15 cellular contexts compared by ENCODE assay signal in genomic region chr9:35666045-35666444, GRCh38. TPM values are rescaled to one million over a fixed set of nuclear protein-coding genes. Genes with fewer than 3 reads are reported as not detected.
DNase-seq lines count a peak whose midpoint lies in the region; ATAC-seq and TF ChIP-seq lines count a peak whose summit lies in the region.
"Had no signal": no experiment of that assay in that cellular context is flagged by ENCODE, and none has a peak within 500 bp of the region (broad histone marks: within the 10 kb centered on the region; RNA-seq: fewer than 3 reads in every experiment).

No MANE protein-coding gene starts in this region.

- H3K4me3 ChIP-seq in OCI-LY7 (ENCODE audit: low read depth, low read length, poor library complexity, severe bottlenecking) (peak overlapping the region; percentile 1), choroid plexus epithelial cell (ENCODE audit: low read depth, low read length) (no peak overlapping the region)

- no peak overlapping the region for H2AFZ ChIP-seq in OCI-LY7 (ENCODE audit: low read length)

- no TSS peak for BruUV-seq in OCI-LY7 (replicated peaks; lab: Mats Ljungman, UMichigan)

- TF ChIP-seq CTCF in OCI-LY7 (conservative IDR thresholded peaks at IDR 0.05; ENCODE audit: low read length) (no peak), choroid plexus epithelial cell (conservative IDR thresholded peaks at IDR 0.05; ENCODE audit: low read depth, low read length) (no peak), progenitor cell of endocrine pancreas (IDR thresholded peaks at IDR 0.05; ENCODE audit: unreplicated experiment) (no peak)

- no peaks in the 10 kb centered on the region for H3K27me3 Mint-ChIP-seq in activated CD4-positive, alpha-beta T cell treated with anti-CD3 and anti-CD28 coated beads for 36 hours
- H3K27me3 Mint-ChIP-seq in progenitor cell of endocrine pancreas = no peaks in the 10 kb centered on the region
- no peaks in the 10 kb centered on the region for H3K27me3 Mint-ChIP-seq in stimulated activated memory B cell treated with anti-CD40 and anti-IgM and Interleukin-4, amounts not matched to agents 10 μg/mL and 1 μg/mL and 100 μg/mL, for 72 hours

- H3K4me1 ChIP-seq in OCI-LY7 (ENCODE audit: insufficient read depth, low read length, poor library complexity, severe bottlenecking) = peaks cover 50% of the 10 kb centered on the region

- H4K20me1 ChIP-seq in OCI-LY7 (ENCODE audit: insufficient read depth, low read length) = no peaks in the 10 kb centered on the region

- CTCF ChIA-PET in activated CD4-positive, alpha-beta T cell treated with anti-CD3 and anti-CD28 coated beads for 36 hours (lab: Charles Lee) = interaction anchor here (0.7 to 2.6 kb wide), 13 partner anchors 8 to 173 kb away, joined by 3 to 20 read pairs (median 4); partner anchors contain the start of genes CCDC107 and RMRP
- CTCF ChIA-PET in OCI-LY7 (lab: Charles Lee; ENCODE audit: unreplicated experiment) = interaction anchor here (2.0 kb wide), 1 partner anchor 62 kb away, joined by 13 read pairs; no protein-coding TSS in a partner anchor

- no peak for ATAC-seq in activated CD4-positive, alpha-beta T cell treated with anti-CD3 and anti-CD28 coated beads for 36 hours
- no peak for ATAC-seq in GM21528 (IDR thresholded peaks at IDR 0.05; ENCODE audit: low FRiP score, unreplicated experiment)
- no peak for ATAC-seq in stimulated activated memory B cell treated with anti-CD40 and anti-IgM and Interleukin-4, amounts not matched to agents 10 μg/mL and 1 μg/mL and 100 μg/mL, for 72 hours
- ATAC-seq: pancreas had no signal

- peak overlapping the region; percentile 99 for H3K4me2 ChIP-seq in OCI-LY7 (ENCODE audit: low read length)

- H3K79me2 ChIP-seq in OCI-LY7 (ENCODE audit: insufficient read depth, low read depth, low read length) = peaks cover 14% of the 10 kb centered on the region; the same call in 1 of the 2 replicates

- POLR2A ChIA-PET in activated CD4-positive, alpha-beta T cell treated with anti-CD3 and anti-CD28 coated beads for 36 hours (lab: Charles Lee) = no interaction called here
- POLR2A ChIA-PET in OCI-LY7 (lab: Charles Lee) = interaction anchor here (0.7 to 3.4 kb wide), 10 partner anchors 8 to 1744 kb away, joined by 3 to 27 read pairs (median 9); partner anchors contain the start of genes CA9 and SIT1

- no peaks in the 10 kb centered on the region for H3K9me3 ChIP-seq in OCI-LY7 (ENCODE audit: low read length)
- H3K9me3 ChIP-seq: pancreas had no signal

- no peak overlapping the region for H3K27ac Mint-ChIP-seq in activated CD4-positive, alpha-beta T cell treated with anti-CD3 and anti-CD28 coated beads for 36 hours
- no peak overlapping the region for H3K27ac Mint-ChIP-seq in progenitor cell of endocrine pancreas
- no peak overlapping the region for H3K27ac Mint-ChIP-seq in stimulated activated memory B cell treated with anti-CD40 and anti-IgM and Interleukin-4, amounts not matched to agents 10 μg/mL and 1 μg/mL and 100 μg/mL, for 72 hours

- H3K36me3 Mint-ChIP-seq in activated CD4-positive, alpha-beta T cell treated with anti-CD3 and anti-CD28 coated beads for 36 hours (ENCODE audit: low read depth) = peaks cover 17% of the 10 kb centered on the region
- H3K36me3 Mint-ChIP-seq in progenitor cell of endocrine pancreas (ENCODE audit: insufficient read depth) = peaks cover 4% of the 10 kb centered on the region
- peaks cover 2% of the 10 kb centered on the region for H3K36me3 Mint-ChIP-seq in stimulated activated memory B cell treated with anti-CD40 and anti-IgM and Interleukin-4, amounts not matched to agents 10 μg/mL and 1 μg/mL and 100 μg/mL, for 72 hours

- peaks cover 24% of the 10 kb centered on the region for H3K36me3 ChIP-seq in OCI-LY7 (ENCODE audit: insufficient read depth, low read length)
- H3K36me3 ChIP-seq: pancreas had no signal

- intact Hi-C loops in activated CD4-positive, alpha-beta T cell treated with anti-CD3 and anti-CD28 coated beads for 36 hours (cut with DNase I, micrococcal nuclease) = no loop called here
- intact Hi-C loops in OCI-LY7 (cut with micrococcal nuclease; ENCODE audit: unreplicated experiment) = no loop called here

- H3K9me2 ChIP-seq in OCI-LY7 (ENCODE audit: insufficient read depth, low read length) = no peaks in the 10 kb centered on the region

- H3K4me3 Mint-ChIP-seq in activated CD4-positive, alpha-beta T cell treated with anti-CD3 and anti-CD28 coated beads for 36 hours = peak overlapping the region; percentile 75
- peak overlapping the region; percentile 81 for H3K4me3 Mint-ChIP-seq in progenitor cell of endocrine pancreas (ENCODE audit: low read depth)
- H3K4me3 Mint-ChIP-seq in stimulated activated memory B cell treated with anti-CD40 and anti-IgM and Interleukin-4, amounts not matched to agents 10 μg/mL and 1 μg/mL and 100 μg/mL, for 72 hours = no peak overlapping the region

- no peak for DNase-seq in activated CD4-positive, alpha-beta T cell treated with anti-CD3 and anti-CD28 coated beads for 36 hours
- no peak for DNase-seq in activated CD4-positive, alpha-beta T cell treated with anti-CD3 and anti-CD28 coated beads, Interleukin-2, amount 50 U/mL, for 48 hours
- DNase-seq in OCI-LY7 (ENCODE audit: low spot score) = no peak
- peak; percentile 82 for DNase-seq in choroid plexus epithelial cell (ENCODE audit: low read depth)
- no peak for DNase-seq in progenitor cell of endocrine pancreas (ENCODE audit: low spot score, unreplicated experiment)
- DNase-seq in RPMI8226 = no peak
- DNase-seq: activated CD8-positive, alpha-beta memory T cell treated with anti-CD3 and anti-CD28 coated beads, Interleukin-2, amount 50 U/mL, for 48 hours; cerebellar nuclear complex; GDM1; kidney; NCI-H1436; pancreas had no signal

- H3K4me1 Mint-ChIP-seq in activated CD4-positive, alpha-beta T cell treated with anti-CD3 and anti-CD28 coated beads for 36 hours = peaks cover 35% of the 10 kb centered on the region
- H3K4me1 Mint-ChIP-seq in progenitor cell of endocrine pancreas (ENCODE audit: low read depth) = peaks cover 6% of the 10 kb centered on the region
- H3K4me1 Mint-ChIP-seq in stimulated activated memory B cell treated with anti-CD40 and anti-IgM and Interleukin-4, amounts not matched to agents 10 μg/mL and 1 μg/mL and 100 μg/mL, for 72 hours = peaks cover 35% of the 10 kb centered on the region

- H3K9me3 Mint-ChIP-seq in activated CD4-positive, alpha-beta T cell treated with anti-CD3 and anti-CD28 coated beads for 36 hours (ENCODE audit: low read depth) = no peaks in the 10 kb centered on the region
- H3K9me3 Mint-ChIP-seq in progenitor cell of endocrine pancreas (ENCODE audit: low read depth) = no peaks in the 10 kb centered on the region
- H3K9me3 Mint-ChIP-seq in stimulated activated memory B cell treated with anti-CD40 and anti-IgM and Interleukin-4, amounts not matched to agents 10 μg/mL and 1 μg/mL and 100 μg/mL, for 72 hours = no peaks in the 10 kb centered on the region

- no peak overlapping the region for H3K27ac ChIP-seq in OCI-LY7 (ENCODE audit: low read depth, low read length, poor library complexity, severe bottlenecking)

RNA-seq across cellular contexts. Expression of gene ARHGEF39, which starts 1.1 kb away (rescaled TPM):
- 10 to 100 TPM; 19.1 to 23.1 TPM for total RNA-seq in activated CD4-positive, alpha-beta T cell treated with anti-CD3 and anti-CD28 coated beads for 36 hours
- 22.7 and 30.8 TPM in 2 replicates for total RNA-seq in OCI-LY7 (2014; rRNA removed; shearing (Covaris generic))
- 48.1 and 53.6 TPM in 2 replicates for total RNA-seq in OCI-LY7 (2022)
- 9.1 and 10.4 TPM in 2 replicates for total RNA-seq in progenitor cell of endocrine pancreas

RNA-seq across cellular contexts. Expression of gene CA9, which starts 7.7 kb away (rescaled TPM):
- 1 to 10 TPM; 2.9 to 3.1 TPM for total RNA-seq in activated CD4-positive, alpha-beta T cell treated with anti-CD3 and anti-CD28 coated beads for 36 hours
- total RNA-seq in OCI-LY7 (2014; rRNA removed; shearing (Covaris generic)) = 0.10 and 0.16 TPM in 2 replicates
- not detected in 2 replicates for total RNA-seq in OCI-LY7 (2022)
- total RNA-seq in progenitor cell of endocrine pancreas = 0.31 and 0.49 TPM in 2 replicates
- total RNA-seq: fibroblast of villous mesenchyme had no signal

RNA-seq across cellular contexts. Expression of gene CCDC107, which starts 8.0 kb away (rescaled TPM):
- 10 to 100 TPM in 1 of 2 experiments, 1 to 10 TPM in 1; 7.9 to 10.4 TPM for total RNA-seq in activated CD4-positive, alpha-beta T cell treated with anti-CD3 and anti-CD28 coated beads for 36 hours
- total RNA-seq in OCI-LY7 (2014; rRNA removed; shearing (Covaris generic)) = 16.5 and 20.3 TPM in 2 replicates
- 10.0 and 11.4 TPM in 2 replicates for total RNA-seq in OCI-LY7 (2022)
- total RNA-seq in progenitor cell of endocrine pancreas = 17.2 and 18.8 TPM in 2 replicates

RNA-seq across cellular contexts. Expression of gene RMRP, which starts 8.2 kb away (rescaled TPM):
- total RNA-seq in activated CD4-positive, alpha-beta T cell treated with anti-CD3 and anti-CD28 coated beads for 36 hours = over 10,000 TPM in 1 of 2 experiments, 100 to 1,000 TPM in 1; 894 to 11,462 TPM
- 21,739 and 26,575 TPM in 2 replicates for total RNA-seq in OCI-LY7 (2014; rRNA removed; shearing (Covaris generic))
- total RNA-seq in OCI-LY7 (2022) (4,033 and 12,624 TPM in 2 replicates), progenitor cell of endocrine pancreas (15,251 and 16,487 TPM in 2 replicates)

RNA-seq across cellular contexts. Expression of gene SIT1, which starts 15.3 kb away (rescaled TPM):
- total RNA-seq in activated CD4-positive, alpha-beta T cell treated with anti-CD3 and anti-CD28 coated beads for 36 hours = 10 to 100 TPM; 76.5 to 80.9 TPM
- 176 and 210 TPM in 2 replicates for total RNA-seq in OCI-LY7 (2014; rRNA removed; shearing (Covaris generic))
- total RNA-seq in OCI-LY7 (2022) = 93.0 and 121 TPM in 2 replicates
- total RNA-seq in progenitor cell of endocrine pancreas = not detected in 2 replicates
- total RNA-seq: fibroblast of villous mesenchyme had no signal
